ENCODE assay signal across 38 cellular contexts in genomic region chrX:153158319-153158718, GRCh38. TPM values are rescaled to one million over a fixed set of nuclear protein-coding genes. Genes with fewer than 3 reads are reported as not detected.
"Had no signal": no experiment of that assay in that cellular context is flagged by ENCODE, and none has a peak within 500 bp of the region (broad histone marks: within the 10 kb centered on the region; RNA-seq: fewer than 3 reads in every experiment).

No MANE protein-coding gene starts in this region.

- H3K4me3 ChIP-seq: MG63 had no signal

- H3K9me3 ChIP-seq: MG63 had no signal

- H3K27me3 ChIP-seq: MG63 had no signal

- DNase-seq: Karpas-422, Kasumi-1, MG63, MM.1S, MV-4-11, NCI-H1048, NCI-H1092, NCI-H1092 treated with DMSO at 0.1 percent for 48 hours, NCI-H1105, NCI-H1105 treated with DMSO at 0.1 percent for 48 hours, NCI-H1417, NCI-H1417 treated with DMSO at 0.1 percent for 48 hours, NCI-H1436, NCI-H1436 treated with DMSO at 0.1 percent for 48 hours, NCI-H146, NCI-H1694, NCI-H1694 treated with DMSO at 0.1 percent for 48 hours, NCI-H187, NCI-H187 treated with DMSO at 0.1 percent for 48 hours, NCI-H1930, NCI-H2029, NCI-H2029 treated with DMSO at 0.1 percent for 48 hours, NCI-H2081, NCI-H2081 treated with DMSO at 0.1 percent for 48 hours, NCI-H2107, NCI-H2171, NCI-H2171 treated with DMSO at 0.1 percent for 48 hours, NCI-H2227 treated with DMSO at 0.1 percent for 48 hours, NCI-H226, NCI-H345, NCI-H446, NCI-H446 treated with DMSO at 0.1 percent for 48 hours, NCI-H510A, NCI-H510A treated with DMSO at 0.1 percent for 48 hours, NCI-H524, NCI-H524 treated with DMSO at 0.1 percent for 48 hours had no signal

- H3K36me3 ChIP-seq: MG63 had no signal

RNA-seq across cellular contexts. Expression of gene MAGEA1, which starts 20.8 kb away (rescaled TPM):
- total RNA-seq: LHCN-M2, MCF 10A had no signal
